In the genomic region with DNA sequence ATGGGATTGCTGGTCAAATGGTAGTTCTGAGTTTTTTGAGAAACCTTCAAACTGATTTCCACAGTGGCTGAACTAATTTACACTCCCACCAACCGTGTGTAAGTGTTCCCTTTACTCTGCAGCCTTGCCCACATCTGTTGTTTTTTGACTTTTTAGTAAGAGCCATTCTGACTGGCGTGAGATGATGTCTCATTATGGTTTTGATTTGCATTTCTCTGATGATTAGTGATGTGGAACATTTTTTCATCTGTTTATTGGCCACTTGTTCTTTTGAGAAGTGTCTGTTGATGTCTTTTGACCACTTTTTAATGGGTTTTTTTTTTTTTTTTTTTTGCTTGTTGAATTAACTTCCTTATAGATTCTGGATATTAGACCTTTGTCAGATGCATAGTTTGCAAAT, we compare ENCODE assay signal across 21 cellular contexts.
DNase-seq lines count a peak whose midpoint lies in the region; ATAC-seq and TF ChIP-seq lines count a peak whose summit lies in the region.
"Had no signal": no experiment of that assay in that cellular context is flagged by ENCODE, and none has a peak within 500 bp of the region (broad histone marks: within the 10 kb centered on the region; RNA-seq: fewer than 3 reads in every experiment).

No MANE protein-coding gene starts in this region.

- H3K4me3 Mint-ChIP-seq in stimulated activated naive B cell treated with anti-CD40 and anti-IgM and Interleukin-4, amounts not matched to agents 10 μg/mL and 1 μg/mL and 100 μg/mL, for 72 hours: no peak overlapping the region
- H3K4me3 Mint-ChIP-seq in T-helper 2 cell treated with Interferon-gamma antibody and Interleukin-4, amounts not matched to agents 5 μg/mL and 100 μg/mL, for 36 hours: no peak overlapping the region

- H3K79me2 ChIP-seq in SU-DHL-6 (ENCODE audit: insufficient read depth, low read length): no peaks in the 10 kb centered on the region

- H3K27me3 Mint-ChIP-seq in stimulated activated naive B cell treated with anti-CD40 and anti-IgM and Interleukin-4, amounts not matched to agents 10 μg/mL and 1 μg/mL and 100 μg/mL, for 72 hours: no peaks in the 10 kb centered on the region
- no peaks in the 10 kb centered on the region for H3K27me3 Mint-ChIP-seq in T-helper 2 cell treated with Interferon-gamma antibody and Interleukin-4, amounts not matched to agents 5 μg/mL and 100 μg/mL, for 36 hours (ENCODE audit: low read depth)

- H3K27ac ChIP-seq in SU-DHL-6 (ENCODE audit: low read depth, low read length): 0 out of 2 replicates have a peak overlapping the region, but pooled peaks have one; percentile 26
- H3K27ac ChIP-seq: C4-2B had no signal

- peaks cover 0 to 7% of the 10 kb centered on the region in 2 donors for H3K36me3 Mint-ChIP-seq in stimulated activated naive B cell treated with anti-CD40 and anti-IgM and Interleukin-4, amounts not matched to agents 10 μg/mL and 1 μg/mL and 100 μg/mL, for 72 hours
- peaks cover 4% of the 10 kb centered on the region for H3K36me3 Mint-ChIP-seq in T-helper 2 cell treated with Interferon-gamma antibody and Interleukin-4, amounts not matched to agents 5 μg/mL and 100 μg/mL, for 36 hours (ENCODE audit: low read depth)

- ATAC-seq in stimulated activated naive B cell treated with anti-CD40 and anti-IgM and Interleukin-4, amounts not matched to agents 10 μg/mL and 1 μg/mL and 100 μg/mL, for 72 hours (replicated peaks): no peak
- ATAC-seq in HG03432 (IDR thresholded peaks at IDR 0.05; ENCODE audit: unreplicated experiment): no peak
- ATAC-seq: HepG2 had no signal

- no peaks in the 10 kb centered on the region for H4K20me1 ChIP-seq in SU-DHL-6 (ENCODE audit: low read depth, low read length)

- no peaks in the 10 kb centered on the region for H3K36me3 ChIP-seq in SU-DHL-6 (ENCODE audit: low read length)

- peak; percentile 27 for DNase-seq in GM12865 (ENCODE audit: low read depth)
- DNase-seq in NCI-H524 (lab: John Stamatoyannopoulos, UW): peak; percentile 18 to 65
- peak; percentile 1 for DNase-seq in stimulated activated naive B cell treated with anti-CD40 and anti-IgM and Interleukin-4, amounts not matched to agents 10 μg/mL and 1 μg/mL and 100 μg/mL, for 72 hours
- no peak for DNase-seq in T-helper 2 cell treated with Interferon-gamma antibody and Interleukin-4, amounts not matched to agents 5 μg/mL and 100 μg/mL, for 36 hours (ENCODE audit: low spot score)
- DNase-seq in middle frontal gyrus (ENCODE audit: extremely low spot score, low spot score): no peak
- DNase-seq: Calu3, EL, GDM1, Kasumi-1, NCI-H1105, NCI-H1436 treated with DMSO at 0.1 percent for 48 hours, NCI-H187 treated with DMSO at 0.1 percent for 48 hours, NCI-H446 treated with DMSO at 0.1 percent for 48 hours, NCI-H774, RPMI8226, SHP77, T-helper 1 cell had no signal

- TF ChIP-seq CTCF in GM12865 (IDR thresholded peaks at IDR 0.05; ENCODE audit: insufficient read depth, low read depth, low read length, missing control alignments): no peak
- no peak for TF ChIP-seq CTCF in SU-DHL-6 (IDR thresholded peaks at IDR 0.05; ENCODE audit: insufficient read depth, low read length, poor library complexity, severe bottlenecking)

- H3K4me2 ChIP-seq in SU-DHL-6 (ENCODE audit: low read depth, low read length, poor library complexity, severe bottlenecking): peak overlapping the region; percentile 27

- no peaks in the 10 kb centered on the region for H3K9me2 ChIP-seq in SU-DHL-6 (replicated peaks; ENCODE audit: insufficient read depth, low read length)

- H3K27ac Mint-ChIP-seq in stimulated activated naive B cell treated with anti-CD40 and anti-IgM and Interleukin-4, amounts not matched to agents 10 μg/mL and 1 μg/mL and 100 μg/mL, for 72 hours: peak overlapping the region; percentile 15
- H3K27ac Mint-ChIP-seq in T-helper 2 cell treated with Interferon-gamma antibody and Interleukin-4, amounts not matched to agents 5 μg/mL and 100 μg/mL, for 36 hours: no peak overlapping the region

- H3K9me3 Mint-ChIP-seq in stimulated activated naive B cell treated with anti-CD40 and anti-IgM and Interleukin-4, amounts not matched to agents 10 μg/mL and 1 μg/mL and 100 μg/mL, for 72 hours: no peaks in the 10 kb centered on the region
- H3K9me3 Mint-ChIP-seq in T-helper 2 cell treated with Interferon-gamma antibody and Interleukin-4, amounts not matched to agents 5 μg/mL and 100 μg/mL, for 36 hours: no peaks in the 10 kb centered on the region

- no peaks in the 10 kb centered on the region for H3K27me3 ChIP-seq in SU-DHL-6 (ENCODE audit: low read length)

- H3K9me3 ChIP-seq in SU-DHL-6 (ENCODE audit: insufficient read depth, low read length): no peaks in the 10 kb centered on the region

- peaks cover 15% of the 10 kb centered on the region for H3F3A ChIP-seq in SU-DHL-6 (ENCODE audit: insufficient read depth)

- H3K4me1 Mint-ChIP-seq in stimulated activated naive B cell treated with anti-CD40 and anti-IgM and Interleukin-4, amounts not matched to agents 10 μg/mL and 1 μg/mL and 100 μg/mL, for 72 hours: peaks cover 16 to 29% of the 10 kb centered on the region in 2 donors
- peaks cover 10% of the 10 kb centered on the region for H3K4me1 Mint-ChIP-seq in T-helper 2 cell treated with Interferon-gamma antibody and Interleukin-4, amounts not matched to agents 5 μg/mL and 100 μg/mL, for 36 hours (ENCODE audit: low read depth)

- no peak overlapping the region for H3K9ac ChIP-seq in SU-DHL-6 (ENCODE audit: low read length)

- H3K4me3 ChIP-seq in GM12865 (ENCODE audit: low read depth, low read length) (no peak overlapping the region), SU-DHL-6 (ENCODE audit: insufficient read depth, low read length, poor library complexity, severe bottlenecking) (no peak overlapping the region)

- H2AFZ ChIP-seq in SU-DHL-6 (ENCODE audit: low read depth, low read length, severe bottlenecking): no peak overlapping the region

Comparison
In these comparisons a context has a peak if more than half of its experiments do, and no peak if none do; other contexts are left out.
1. DNase-seq: peak in GM12865 (single experiment), NCI-H524 (2 of 2) and stimulated activated naive B cell treated with anti-CD40 and anti-IgM and Interleukin-4, amounts not matched to agents 10 μg/mL and 1 μg/mL and 100 μg/mL, for 72 hours (single experiment); none in T-helper 2 cell treated with Interferon-gamma antibody and Interleukin-4, amounts not matched to agents 5 μg/mL and 100 μg/mL, for 36 hours (single experiment) and middle frontal gyrus (single experiment).